In the genomic region with DNA sequence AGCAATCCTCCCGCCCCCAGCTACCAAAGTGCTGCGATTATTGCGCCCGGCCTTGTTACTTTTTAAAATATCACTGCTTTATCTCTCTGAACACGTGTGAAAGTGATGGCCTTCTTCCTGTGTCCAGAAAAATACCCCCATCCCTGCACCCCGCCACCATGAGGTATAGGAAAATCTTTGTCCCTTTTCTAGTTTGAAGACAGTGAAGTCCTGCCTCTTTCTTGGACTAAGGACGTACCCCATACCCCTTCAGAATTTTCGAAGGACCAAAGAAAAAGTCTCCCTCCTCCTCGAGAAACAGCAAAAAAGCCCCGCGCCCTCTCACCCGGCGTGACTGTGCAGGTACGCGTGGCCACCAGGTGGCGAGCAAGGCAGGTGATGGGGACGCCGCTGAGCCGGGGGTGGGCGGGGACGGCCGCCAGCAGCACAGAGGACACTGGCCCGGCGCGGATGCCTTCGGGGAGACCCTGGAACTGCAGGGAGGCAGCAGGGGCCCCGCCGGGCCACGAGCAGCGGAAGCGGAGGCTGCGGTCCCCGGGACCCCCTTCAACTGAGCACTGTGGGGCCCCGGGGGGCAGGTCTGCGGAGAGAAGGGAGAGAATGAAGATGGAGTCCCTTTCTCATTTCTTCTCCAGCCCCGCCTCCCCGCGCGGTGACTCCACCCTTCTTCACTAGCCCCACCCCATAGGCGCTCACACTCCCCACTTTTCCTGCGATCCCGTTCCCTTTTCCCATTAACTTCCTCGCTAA, we compare ENCODE assay signal across 8 cellular contexts. TPM values are rescaled to one million over a fixed set of nuclear protein-coding genes. Genes with fewer than 3 reads are reported as not detected.
DNase-seq lines count a peak whose midpoint lies in the region; ATAC-seq and TF ChIP-seq lines count a peak whose summit lies in the region.

No MANE protein-coding gene starts in this region.

- intact Hi-C loops in PC-9 (cut with micrococcal nuclease; ENCODE audit: unreplicated experiment), result loop anchor here (1.0 to 2.0 kb wide), 6 partner anchors 29 to 319 kb away; no protein-coding TSS in a partner anchor
- intact Hi-C loops in naive thymus-derived CD4-positive, alpha-beta T cell (cut with micrococcal nuclease), result loop anchor here (1.0 to 2.0 kb wide), 9 partner anchors 29 to 440 kb away; no protein-coding TSS in a partner anchor

- H3K27me3 ChIP-seq in BJ (ENCODE audit: control insufficient read depth, insufficient read depth, low read length), result no peaks in the 10 kb centered on the region
- no peaks in the 10 kb centered on the region for H3K27me3 ChIP-seq in PC-9 (ENCODE audit: insufficient read depth, low read depth)
- no peaks in the 10 kb centered on the region for H3K27me3 ChIP-seq in naive thymus-derived CD4-positive, alpha-beta T cell (ENCODE audit: control insufficient read depth in 2 of 2, insufficient read depth in 2 of 2, low read length in 2 of 2)

- peak overlapping the region; percentile 76 for H3K4me2 ChIP-seq in PC-9

- H3K4me1 Mint-ChIP-seq in activated T-cell treated with anti-CD3 and anti-CD28 coated beads, Interleukin-2, amount 50 U/mL, for 72 hours (ENCODE audit: low read depth), result peaks cover 12% of the 10 kb centered on the region
- peaks cover 14 to 24% (median 19%) of the 10 kb centered on the region in 7 donors for H3K4me1 Mint-ChIP-seq in naive thymus-derived CD4-positive, alpha-beta T cell

- POLR2A ChIA-PET in BJ (lab: Charles Lee), result no interaction called here
- POLR2A ChIA-PET in PC-9 (lab: Charles Lee; ENCODE audit: unreplicated experiment), result interaction anchor here (1.4 kb wide), 1 partner anchor 29 kb away, joined by 9 read pairs; no protein-coding TSS in a partner anchor
- POLR2A ChIA-PET in naive thymus-derived CD4-positive, alpha-beta T cell (lab: Charles Lee), result interaction anchor here (1.1 kb wide), 1 partner anchor 21 kb away, joined by 3 read pairs; no protein-coding TSS in a partner anchor

- H3K36me3 ChIP-seq in BJ (ENCODE audit: control insufficient read depth, insufficient read depth, low read length) (no peaks in the 10 kb centered on the region), PC-9 (ENCODE audit: low read depth) (no peaks in the 10 kb centered on the region)
- H3K36me3 ChIP-seq in naive thymus-derived CD4-positive, alpha-beta T cell (ENCODE audit: control insufficient read depth in 2 of 3, insufficient read depth in 3 of 3, low read length in 3 of 3), result no peaks in the 10 kb centered on the region

- no TSS peak for BruUV-seq in PC-9 (replicated peaks; lab: Mats Ljungman, UMichigan)

- no peaks in the 10 kb centered on the region for H4K20me1 ChIP-seq in PC-9 (ENCODE audit: insufficient read depth)

- H3K4me3 Mint-ChIP-seq in activated T-cell treated with anti-CD3 and anti-CD28 coated beads, Interleukin-2, amount 50 U/mL, for 72 hours, result peak overlapping the region; percentile 88 to 94
- peak overlapping the region; percentile 83 to 94 (median 88) for H3K4me3 Mint-ChIP-seq in naive thymus-derived CD4-positive, alpha-beta T cell

- H3K9me2 ChIP-seq in PC-9 (ENCODE audit: insufficient read depth), result no peaks in the 10 kb centered on the region

- H3K4me3 ChIP-seq in BJ (ENCODE audit: low read depth, low read length), result peak overlapping the region; percentile 65
- H3K4me3 ChIP-seq in PC-9, result peak overlapping the region; percentile 84
- peak overlapping the region; percentile 65 for H3K4me3 ChIP-seq in naive thymus-derived CD4-positive, alpha-beta T cell (ENCODE audit: low read length)

- H3K9me3 ChIP-seq in PC-9 (ENCODE audit: insufficient read depth, low read depth), result no peaks in the 10 kb centered on the region
- no peaks in the 10 kb centered on the region for H3K9me3 ChIP-seq in naive thymus-derived CD4-positive, alpha-beta T cell (ENCODE audit: control insufficient read depth in 2 of 3, low read length in 3 of 3)

- peaks cover 21% of the 10 kb centered on the region for H3K4me1 ChIP-seq in PC-9 (replicated peaks; ENCODE audit: insufficient read depth)
- peaks cover 10 to 11% of the 10 kb centered on the region in 2 donors for H3K4me1 ChIP-seq in naive thymus-derived CD4-positive, alpha-beta T cell (ENCODE audit: control insufficient read depth in 2 of 2, insufficient read depth in 2 of 2, low read length in 2 of 2)

- no peaks in the 10 kb centered on the region for H3K36me3 Mint-ChIP-seq in activated T-cell treated with anti-CD3 and anti-CD28 coated beads, Interleukin-2, amount 50 U/mL, for 72 hours (ENCODE audit: insufficient read depth in 2 of 2)
- H3K36me3 Mint-ChIP-seq in naive thymus-derived CD4-positive, alpha-beta T cell, result no peaks in the 10 kb centered on the region

- H3F3A ChIP-seq in PC-9 (ENCODE audit: insufficient read depth, low read depth), result peaks cover 29% of the 10 kb centered on the region

- CTCF ChIA-PET in BJ (lab: Yijun Ruan, JAX), result interaction anchor here (0.6 to 1.7 kb wide), 13 partner anchors 13 to 177 kb away, joined by 3 to 7 read pairs (median 3); partner anchors contain the start of gene CLDND2
- CTCF ChIA-PET in PC-9 (lab: Charles Lee), result interaction anchor here (0.8 to 1.5 kb wide), 2 partner anchors 318 to 322 kb away, joined by 4 read pairs; no protein-coding TSS in a partner anchor
- CTCF ChIA-PET in naive thymus-derived CD4-positive, alpha-beta T cell (lab: Charles Lee), result interaction anchor here (0.7 to 1.7 kb wide), 6 partner anchors 26 to 439 kb away, joined by 3 to 10 read pairs (median 4); no protein-coding TSS in a partner anchor

- TF ChIP-seq CTCF in BJ (IDR thresholded peaks at IDR 0.05; ENCODE audit: insufficient read depth, low read depth, low read length) (peak; percentile 89), PC-9 (conservative IDR thresholded peaks at IDR 0.05) (peak; percentile 97)

- H3K27me3 Mint-ChIP-seq in activated T-cell treated with anti-CD3 and anti-CD28 coated beads, Interleukin-2, amount 50 U/mL, for 72 hours (ENCODE audit: low read depth), result peaks cover 6% of the 10 kb centered on the region
- H3K27me3 Mint-ChIP-seq in naive thymus-derived CD4-positive, alpha-beta T cell, result peaks cover 0 to 13% (median 4%) of the 10 kb centered on the region in 5 donors

- H3K9me3 Mint-ChIP-seq in activated T-cell treated with anti-CD3 and anti-CD28 coated beads, Interleukin-2, amount 50 U/mL, for 72 hours, result no peaks in the 10 kb centered on the region
- H3K9me3 Mint-ChIP-seq in naive thymus-derived CD4-positive, alpha-beta T cell, result no peaks in the 10 kb centered on the region

- ATAC-seq in GM19043 (IDR thresholded peaks at IDR 0.05; ENCODE audit: low read depth, unreplicated experiment) (peak; percentile 70), HG03469 (IDR thresholded peaks at IDR 0.05; ENCODE audit: unreplicated experiment) (peak; percentile 39)
- peak; percentile 72 to 76 for ATAC-seq in activated T-cell treated with anti-CD3 and anti-CD28 coated beads, Interleukin-2, amount 50 U/mL, for 72 hours (replicated peaks in 1 of 2)
- ATAC-seq in naive thymus-derived CD4-positive, alpha-beta T cell, result peak; percentile 83

- no peaks in the 10 kb centered on the region for H3K79me2 ChIP-seq in PC-9 (ENCODE audit: low read depth)

- no peak overlapping the region for H3K27ac ChIP-seq in PC-9
- no peak overlapping the region for H3K27ac ChIP-seq in naive thymus-derived CD4-positive, alpha-beta T cell (ENCODE audit: low read depth, low read length)

- H2AFZ ChIP-seq in PC-9, result peak overlapping the region; percentile 79

- no peak for DNase-seq in BJ (ENCODE audit: low read depth)
- DNase-seq in PC-9, result peak; percentile 65 to 85
- peak; percentile 89 to 92 for DNase-seq in activated T-cell treated with anti-CD3 and anti-CD28 coated beads, Interleukin-2, amount 50 U/mL, for 72 hours
- peak; percentile 64 for DNase-seq in fibroblast of gingiva (ENCODE audit: low read depth)
- peak; percentile 66 to 90 (median 82) for DNase-seq in naive thymus-derived CD4-positive, alpha-beta T cell
- DNase-seq in stimulated activated CD8-positive, alpha-beta memory T cell treated with anti-CD3 and anti-CD28 coated beads, Interleukin-7, amount 100 ng/mL, for 48 hours (ENCODE audit: extremely low read depth in 1 of 2, low read depth in 1 of 2), result peak; percentile 80 to 83

- peak overlapping the region; percentile 22 for H3K27ac Mint-ChIP-seq in activated T-cell treated with anti-CD3 and anti-CD28 coated beads, Interleukin-2, amount 50 U/mL, for 72 hours
- H3K27ac Mint-ChIP-seq in naive thymus-derived CD4-positive, alpha-beta T cell, result peak overlapping the region in 6 of 9 donors; percentile 7 to 75 (median 60)

RNA-seq across cellular contexts. Expression of gene VSIG10L, which starts 3.2 kb away (rescaled TPM):
- 0.93 and 1.5 TPM in 2 replicates for polyA plus RNA-seq in BJ (2011; rRNA removed)
- 0.09 and 0.15 TPM in 2 replicates for polyA minus RNA-seq in BJ (2011; rRNA and poly(A)+ RNA removed)
- 2.3 and 2.8 TPM in 2 replicates for total RNA-seq in PC-9 (2021)
- 1 to 10 TPM; 6.4 to 7.6 TPM for total RNA-seq in activated T-cell treated with anti-CD3 and anti-CD28 coated beads, Interleukin-2, amount 50 U/mL, for 72 hours
- total RNA-seq in naive thymus-derived CD4-positive, alpha-beta T cell, result 1 to 10 TPM in 1 of 5 experiments, under 1 TPM in 3, not detected in 1; 0.13 to 1.1 (median 0.44) TPM
- not detected for polyA plus RNA-seq in naive thymus-derived CD4-positive, alpha-beta T cell

RNA-seq across cellular contexts. Expression of gene IGLON5, which starts 27.3 kb away (rescaled TPM):
- polyA plus RNA-seq in BJ (2011; rRNA removed), result not detected in 2 replicates
- polyA minus RNA-seq in BJ (2011; rRNA and poly(A)+ RNA removed), result not detected in 2 replicates
- not detected in 2 replicates for total RNA-seq in PC-9 (2021)
- total RNA-seq in activated T-cell treated with anti-CD3 and anti-CD28 coated beads, Interleukin-2, amount 50 U/mL, for 72 hours, result 1 to 10 TPM in 1 of 2 donors, under 1 TPM in 1; 0.67 to 1.1 TPM
- not detected for total RNA-seq in naive thymus-derived CD4-positive, alpha-beta T cell
- polyA plus RNA-seq in naive thymus-derived CD4-positive, alpha-beta T cell, result not detected

RNA-seq across cellular contexts. Expression of gene ETFB, which starts 27.4 kb away (rescaled TPM):
- polyA plus RNA-seq in BJ (2011; rRNA removed), result 92.8 and 149 TPM in 2 replicates
- 52.9 and 93.7 TPM in 2 replicates for polyA minus RNA-seq in BJ (2011; rRNA and poly(A)+ RNA removed)
- 204 and 252 TPM in 2 replicates for total RNA-seq in PC-9 (2021)
- 100 to 1,000 TPM; 156 to 160 TPM for total RNA-seq in activated T-cell treated with anti-CD3 and anti-CD28 coated beads, Interleukin-2, amount 50 U/mL, for 72 hours
- 10 to 100 TPM; 31.8 to 90.3 (median 47.1) TPM for total RNA-seq in naive thymus-derived CD4-positive, alpha-beta T cell
- 10 to 100 TPM; 78.0 to 83.7 TPM for polyA plus RNA-seq in naive thymus-derived CD4-positive, alpha-beta T cell

RNA-seq across cellular contexts. Expression of gene CLDND2, which starts 30.1 kb away (rescaled TPM):
- polyA plus RNA-seq in BJ (2011; rRNA removed), result 0.12 TPM in 1 of 2 replicates, not detected in the other
- not detected in 2 replicates for polyA minus RNA-seq in BJ (2011; rRNA and poly(A)+ RNA removed)
- 1.5 and 4.5 TPM in 2 replicates for total RNA-seq in PC-9 (2021)
- 10 to 100 TPM; 14.0 to 14.9 TPM for total RNA-seq in activated T-cell treated with anti-CD3 and anti-CD28 coated beads, Interleukin-2, amount 50 U/mL, for 72 hours
- total RNA-seq in naive thymus-derived CD4-positive, alpha-beta T cell, result 10 to 100 TPM in 1 of 5 experiments, 1 to 10 TPM in 1, under 1 TPM in 1, not detected in 2; 0.32 to 13.3 (median 4.4) TPM
- not detected for polyA plus RNA-seq in naive thymus-derived CD4-positive, alpha-beta T cell

RNA-seq across cellular contexts. Expression of gene NKG7, which starts 33.7 kb away (rescaled TPM):
- polyA plus RNA-seq in BJ (2011; rRNA removed), result not detected in 2 replicates
- polyA minus RNA-seq in BJ (2011; rRNA and poly(A)+ RNA removed), result not detected in 2 replicates
- total RNA-seq in PC-9 (2021), result not detected in 2 replicates
- total RNA-seq in activated T-cell treated with anti-CD3 and anti-CD28 coated beads, Interleukin-2, amount 50 U/mL, for 72 hours, result 100 to 1,000 TPM; 190 to 261 TPM
- 100 to 1,000 TPM in 1 of 5 experiments, 10 to 100 TPM in 2, 1 to 10 TPM in 2; 3.9 to 336 (median 62.3) TPM for total RNA-seq in naive thymus-derived CD4-positive, alpha-beta T cell
- polyA plus RNA-seq in naive thymus-derived CD4-positive, alpha-beta T cell, result 1 to 10 TPM; 8.9 to 9.8 TPM
